In genomic region chr9:26955921-26956886, GRCh38 we compare ENCODE assay signal across 8 cellular contexts. TPM values are rescaled to one million over a fixed set of nuclear protein-coding genes. Genes with fewer than 3 reads are reported as not detected.
DNase-seq lines count a peak whose midpoint lies in the region; ATAC-seq and TF ChIP-seq lines count a peak whose summit lies in the region.

Gene IFT74, plus strand, starts transcription at chr9:26956412. Its CDS starts 5,556 bp downstream, at chr9:26961968.

- no peaks in the 10 kb centered on the region for H3K4me1 ChIP-seq in colonic mucosa

- TF ChIP-seq CTCF in AG10803 (conservative IDR thresholded peaks at IDR 0.05; ENCODE audit: low read length), result no peak
- TF ChIP-seq CTCF in colonic mucosa (IDR thresholded peaks at IDR 0.05), result no peak

- no peaks in the 10 kb centered on the region for H3K36me3 Mint-ChIP-seq in activated CD4-positive, alpha-beta T cell treated with anti-CD3 and anti-CD28 coated beads, Interleukin-2, amount 10 ng/mL, durations not matched to agents 24 days and 14 days (ENCODE audit: low read depth)

- peak within 1 kb of the TSS; percentile 85 for H3K27ac ChIP-seq in colonic mucosa

- peak within 1 kb of the TSS; percentile 85 for H3K9ac ChIP-seq in colonic mucosa (ENCODE audit: low read depth in 2 of 2, low read length in 2 of 2)

- no peaks in the 10 kb centered on the region for H3K36me3 ChIP-seq in colonic mucosa

- H3K4me3 ChIP-seq in AG10803 (ENCODE audit: low read length) (peak within 1 kb of the TSS; percentile 86), colonic mucosa (peak within 1 kb of the TSS; percentile 54)

- intact Hi-C loops in activated CD4-positive, alpha-beta T cell treated with anti-CD3 and anti-CD28 coated beads, Interleukin-2, amount 10 ng/mL, durations not matched to agents 24 days and 14 days (cut with micrococcal nuclease), result loop anchor here (1.0 to 2.0 kb wide), 3 partner anchors 9 to 617 kb away; partner anchors contain the start of genes C9orf72, CAAP1 and PLAA
- intact Hi-C loops in colonic mucosa (cut with DNase I), result no loop called here

- H3K9me3 ChIP-seq in colonic mucosa, result no peaks in the 10 kb centered on the region

- H3K27me3 ChIP-seq in colonic mucosa, result no peaks in the 10 kb centered on the region

- peak within 1 kb of the TSS; percentile 95 for H3K4me3 Mint-ChIP-seq in activated CD4-positive, alpha-beta T cell treated with anti-CD3 and anti-CD28 coated beads, Interleukin-2, amount 10 ng/mL, durations not matched to agents 24 days and 14 days

- H3K4me1 Mint-ChIP-seq in activated CD4-positive, alpha-beta T cell treated with anti-CD3 and anti-CD28 coated beads, Interleukin-2, amount 10 ng/mL, durations not matched to agents 24 days and 14 days, result peaks cover 20% of the 10 kb centered on the region

- H3K9me3 Mint-ChIP-seq in activated CD4-positive, alpha-beta T cell treated with anti-CD3 and anti-CD28 coated beads, Interleukin-2, amount 10 ng/mL, durations not matched to agents 24 days and 14 days, result no peaks in the 10 kb centered on the region

- peak; percentile 95 for ATAC-seq in HG03378 (IDR thresholded peaks at IDR 0.05; ENCODE audit: unreplicated experiment)

- DNase-seq in AG10803 (ENCODE audit: low read depth) (peak; percentile 98), NCI-H510A (lab: John Stamatoyannopoulos, UW) (peak; percentile 92), colonic mucosa (peak; percentile 99), kidney tubule cell (ENCODE audit: low spot score) (peak; percentile 97)
- peak; percentile 99 for DNase-seq in activated CD4-positive, alpha-beta T cell treated with anti-CD3 and anti-CD28 coated beads, Interleukin-2, amount 10 ng/mL, durations not matched to agents 24 days and 14 days
- DNase-seq in stimulated activated CD4-positive, alpha-beta T cell treated with anti-CD3 and anti-CD28 coated beads, Interleukin-1b, Interleukin-23, amount 100 ng/mL, for 1 hour (ENCODE audit: low read depth in 2 of 2), result peak; percentile 74 to 81

- peak; percentile 63 for TF ChIP-seq POLR2A in GM19099 (IDR thresholded peaks at IDR 0.05; ENCODE audit: extremely low read depth, insufficient read length, low read depth)

- H3K27me3 Mint-ChIP-seq in activated CD4-positive, alpha-beta T cell treated with anti-CD3 and anti-CD28 coated beads, Interleukin-2, amount 10 ng/mL, durations not matched to agents 24 days and 14 days, result no peaks in the 10 kb centered on the region

- H3K27ac Mint-ChIP-seq in activated CD4-positive, alpha-beta T cell treated with anti-CD3 and anti-CD28 coated beads, Interleukin-2, amount 10 ng/mL, durations not matched to agents 24 days and 14 days, result peak within 1 kb of the TSS; percentile 94

RNA-seq across cellular contexts. Expression of gene IFT74, which starts in this region (rescaled TPM):
- 9.7 and 10.6 TPM in 2 replicates for total RNA-seq in activated CD4-positive, alpha-beta T cell treated with anti-CD3 and anti-CD28 coated beads, Interleukin-2, amount 10 ng/mL, durations not matched to agents 24 days and 14 days
- total RNA-seq in colonic mucosa, result 10 to 100 TPM; 12.3 to 14.8 TPM

Comparison
In these comparisons a context has a peak if more than half of its experiments do, and no peak if none do; other contexts are left out.
1. Peak in every context shown above with its lines: DNase-seq, ATAC-seq, H3K4me3 ChIP-seq and H3K27ac ChIP-seq.